10 cellular contexts compared by ENCODE assay signal in genomic region chr10:124698560-124699470, GRCh38. TPM values are rescaled to one million over a fixed set of nuclear protein-coding genes. Genes with fewer than 3 reads are reported as not detected.
DNase-seq lines count a peak whose midpoint lies in the region; ATAC-seq, FAIRE-seq and TF ChIP-seq lines count a peak whose summit lies in the region.
"Had no signal": no experiment of that assay in that cellular context is flagged by ENCODE, and none has a peak within 500 bp of the region (broad histone marks: within the 10 kb centered on the region; RNA-seq: fewer than 3 reads in every experiment).

No MANE protein-coding gene starts in this region.

- no peaks in the 10 kb centered on the region for H3K9me3 Mint-ChIP-seq in central memory CD8-positive, alpha-beta T cell
- H3K9me3 Mint-ChIP-seq in nephron progenitor cell, result no peaks in the 10 kb centered on the region

- FAIRE-seq in urothelium cell line (lab: Jason Lieb, UNC), result no peak

- peaks cover 100% of the 10 kb centered on the region for H3K4me1 Mint-ChIP-seq in central memory CD8-positive, alpha-beta T cell
- H3K4me1 Mint-ChIP-seq in nephron progenitor cell, result peaks cover 87% of the 10 kb centered on the region

- intact Hi-C loops in left cardiac atrium (cut with DNase I) (no loop called here), Right ventricle myocardium superior (cut with DNase I) (no loop called here)

- H3K27ac Mint-ChIP-seq in central memory CD8-positive, alpha-beta T cell (ENCODE audit: low read depth), result peak overlapping the region; percentile 97
- H3K27ac Mint-ChIP-seq in nephron progenitor cell, result peak overlapping the region; percentile 60

- peaks cover 50% of the 10 kb centered on the region for H3K36me3 Mint-ChIP-seq in central memory CD8-positive, alpha-beta T cell (ENCODE audit: insufficient read depth)
- H3K36me3 Mint-ChIP-seq in nephron progenitor cell (ENCODE audit: low read depth), result peaks cover 23% of the 10 kb centered on the region

- no peak for ATAC-seq in left cardiac atrium
- ATAC-seq in Right ventricle myocardium superior (ENCODE audit: poor library complexity), result no peak
- no peak for ATAC-seq in central memory CD8-positive, alpha-beta T cell (replicated peaks; ENCODE audit: extremely low read depth, poor library complexity, severe bottlenecking)
- ATAC-seq in HG02884 (IDR thresholded peaks at IDR 0.05; ENCODE audit: unreplicated experiment), result no peak

- no peaks in the 10 kb centered on the region for H3K27me3 Mint-ChIP-seq in central memory CD8-positive, alpha-beta T cell
- H3K27me3 Mint-ChIP-seq in nephron progenitor cell (ENCODE audit: low read depth, poor library complexity), result peaks cover 2% of the 10 kb centered on the region

- peak; percentile 11 for DNase-seq in left cardiac atrium
- no peak for DNase-seq in Right ventricle myocardium superior
- no peak for DNase-seq in central memory CD8-positive, alpha-beta T cell (ENCODE audit: low spot score in 2 of 2)
- DNase-seq in nephron progenitor cell, result no peak
- no peak for DNase-seq in urothelium cell line (ENCODE audit: low spot score)
- no peak for DNase-seq in SKM-1 treated with dmso at 0.1 percent for 144 hours (lab: John Stamatoyannopoulos, UW; ENCODE audit: unreplicated experiment)
- no peak for DNase-seq in NCI-H2196 (lab: John Stamatoyannopoulos, UW; ENCODE audit: unreplicated experiment)
- DNase-seq: AML-193, transverse colon had no signal

- no peak for TF ChIP-seq CTCF in nephron progenitor cell (IDR thresholded peaks at IDR 0.05)

- H3K4me3 Mint-ChIP-seq in central memory CD8-positive, alpha-beta T cell, result peak overlapping the region; percentile 62
- no peak overlapping the region for H3K4me3 Mint-ChIP-seq in nephron progenitor cell

RNA-seq across cellular contexts. Expression of gene FAM53B, which starts 45.4 kb away (rescaled TPM):
- total RNA-seq in left cardiac atrium (10 to 100 TPM; 23.3 to 31.4 TPM), Right ventricle myocardium superior (38.1 TPM)
